15 cellular contexts compared by ENCODE assay signal in genomic region chr3:66312039-66312438, GRCh38.
"Had no signal": no experiment of that assay in that cellular context is flagged by ENCODE, and none has a peak within 500 bp of the region (broad histone marks: within the 10 kb centered on the region; RNA-seq: fewer than 3 reads in every experiment).

No MANE protein-coding gene starts in this region.

- H3K4me1 Mint-ChIP-seq: brain had no signal

- H3K27ac Mint-ChIP-seq: activated CD4-positive, alpha-beta T cell treated with anti-CD3 and anti-CD28 coated beads, Interleukin-2, amount 10 ng/mL, durations not matched to agents 24 days and 14 days; activated naive CD8-positive, alpha-beta T cell; activated T-helper 1 cell treated with anti-CD3 and anti-CD28 coated beads, Interleukin-12 subunit alpha, Interleukin-12 subunit beta, Interleukin-2, Interleukin-4 antibody, amounts not matched to agents 30 ng/mL and 10 ng/mL and 1 ng/mL, durations not matched to agents 14 hours and 24 hours and 36 hours; brain had no signal

- DNase-seq: activated CD4-positive, alpha-beta T cell treated with anti-CD3 and anti-CD28 coated beads, Interleukin-2, amount 10 ng/mL, durations not matched to agents 24 days and 14 days; amygdala; dermis blood vessel endothelial cell; hippocampal formation; lower lobe of right lung; midbrain; posterior cingulate gyrus; small intestine; stimulated activated naive CD4-positive, alpha-beta T cell treated with Interleukin-2 at 50 U/mL for 16 hours; trophoblast cell had no signal

- H3K27me3 Mint-ChIP-seq: activated CD4-positive, alpha-beta T cell treated with anti-CD3 and anti-CD28 coated beads, Interleukin-2, amount 10 ng/mL, durations not matched to agents 24 days and 14 days; activated naive CD8-positive, alpha-beta T cell had no signal

- ATAC-seq: lower lobe of right lung had no signal

- H3K4me3 ChIP-seq: lower lobe of right lung, right atrium auricular region had no signal

- H3K36me3 ChIP-seq: lower lobe of right lung, neutrophil, right atrium auricular region had no signal

- H3K27me3 ChIP-seq: neutrophil, right atrium auricular region had no signal

- H3K4me3 Mint-ChIP-seq: activated CD4-positive, alpha-beta T cell treated with anti-CD3 and anti-CD28 coated beads, Interleukin-2, amount 10 ng/mL, durations not matched to agents 24 days and 14 days; activated naive CD8-positive, alpha-beta T cell; activated T-helper 1 cell treated with anti-CD3 and anti-CD28 coated beads, Interleukin-12 subunit alpha, Interleukin-12 subunit beta, Interleukin-2, Interleukin-4 antibody, amounts not matched to agents 30 ng/mL and 10 ng/mL and 1 ng/mL, durations not matched to agents 14 hours and 24 hours and 36 hours; brain had no signal

- H3K4me1 ChIP-seq: lower lobe of right lung, right atrium auricular region had no signal

- H3K27ac ChIP-seq: lower lobe of right lung, neutrophil, right atrium auricular region had no signal

- H3K9me3 ChIP-seq: neutrophil, right atrium auricular region had no signal
